In the genomic region with DNA sequence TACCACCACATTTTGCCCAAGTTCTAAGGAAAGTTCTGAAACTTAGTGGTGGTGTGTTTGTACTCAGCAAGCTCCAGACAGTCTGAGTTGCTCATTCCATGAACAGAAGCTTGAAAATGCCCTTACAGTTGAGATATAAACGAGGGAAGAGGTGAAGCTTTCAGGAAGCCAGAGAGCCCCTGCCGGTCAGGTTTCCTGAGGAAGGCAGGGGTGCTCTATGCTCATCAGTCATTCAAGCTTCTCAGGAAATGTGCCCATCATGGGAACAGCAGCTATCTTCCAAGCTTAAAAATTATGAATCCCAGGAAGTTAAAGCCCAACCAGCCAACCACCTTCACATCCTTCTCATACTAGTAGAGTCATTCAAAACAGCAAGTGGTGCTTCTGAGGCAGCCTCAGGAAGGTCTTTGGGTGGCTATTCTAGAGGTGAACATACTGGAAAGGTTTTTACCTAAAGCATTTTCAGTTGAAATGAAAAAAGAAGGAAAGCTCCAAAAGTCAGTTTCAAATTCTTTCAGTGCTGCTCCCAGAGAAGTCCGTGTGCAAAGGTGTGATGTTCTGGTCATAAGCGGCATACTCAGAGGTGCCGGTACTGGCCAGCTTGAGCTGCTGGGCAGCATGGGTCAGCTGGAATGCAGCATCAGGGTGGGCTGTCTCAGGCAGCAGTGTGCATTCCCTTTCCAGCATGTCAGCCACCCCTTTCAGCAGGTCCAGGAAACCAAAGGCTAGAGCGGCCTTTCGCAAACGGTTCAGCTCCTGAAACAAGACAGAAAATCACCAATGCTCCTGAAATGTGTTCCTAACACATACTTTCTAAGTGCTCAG, we compare ENCODE assay signal across 10 cellular contexts. TPM values are rescaled to one million over a fixed set of nuclear protein-coding genes. Genes with fewer than 3 reads are reported as not detected.
A peak's percentile ranks its signal among the peaks of the same experiment; 100 is the strongest.
DNase-seq lines count a peak whose midpoint lies in the region; ATAC-seq, FAIRE-seq and TF ChIP-seq lines count a peak whose summit lies in the region.
"Had no signal": no experiment of that assay in that cellular context is flagged by ENCODE, and none has a peak within 500 bp of the region (broad histone marks: within the 10 kb centered on the region; RNA-seq: fewer than 3 reads in every experiment).

No MANE protein-coding gene starts in this region.

- H3K9me2 ChIP-seq in HCT116 (ENCODE audit: insufficient read depth): no peaks in the 10 kb centered on the region

- CTCF ChIA-PET in HCT116 (lab: Charles Lee): no interaction called here

- no peak for FAIRE-seq in GM19239 (lab: Jason Lieb, UNC)

- TF ChIP-seq RAD21 in HCT116 (IDR thresholded peaks at IDR 0.05; ENCODE audit: low read depth): no peak

- H4K20me1 ChIP-seq in BLaER1 treated with 17β-estradiol and CSF1 and Interleukin-3, amounts not matched to agents 10 nM and 100 nM: peaks cover 0 to 9% (median 0%) of the 10 kb centered on the region in 11 experiments; a peak in 1 of 22 replicates
- no peaks in the 10 kb centered on the region for H4K20me1 ChIP-seq in HCT116 (ENCODE audit: insufficient read depth)

- H3K4me3 Mint-ChIP-seq in activated naive CD8-positive, alpha-beta T cell treated with anti-CD3 and anti-CD28 coated beads, Interleukin-2, amount 50 U/mL, for 24 hours: no peak overlapping the region

- WGBS in mesodermal cell (ENCODE audit: insufficient coverage in 2 of 2), 2 experiments: 83 to 87% methylated on average over 5 to 8 of the region's 8 CpGs

- H3K4me2 ChIP-seq in BLaER1 treated with 17β-estradiol and CSF1 and Interleukin-3, amounts not matched to agents 10 nM and 100 nM: peak overlapping the region in 7 of 11 experiments; percentile 10 to 40 (median 17); a peak in 10 of 22 replicates
- H3K4me2 ChIP-seq in HCT116 (ENCODE audit: low read length): no peak overlapping the region

- no peaks in the 10 kb centered on the region for H3K27me3 ChIP-seq in BLaER1 treated with 17β-estradiol and CSF1 and Interleukin-3, amounts not matched to agents 10 nM and 100 nM
- H3K27me3 ChIP-seq in HCT116 (ENCODE audit: insufficient read depth, low read length) (no peaks in the 10 kb centered on the region), tibial artery (no peaks in the 10 kb centered on the region), foreskin keratinocyte (no peaks in the 10 kb centered on the region)

- peaks cover 13% of the 10 kb centered on the region for H3K4me1 Mint-ChIP-seq in activated naive CD8-positive, alpha-beta T cell treated with anti-CD3 and anti-CD28 coated beads, Interleukin-2, amount 50 U/mL, for 24 hours

- H2AFZ ChIP-seq in HCT116 (ENCODE audit: low read depth, low read length, poor library complexity, severe bottlenecking): no peak overlapping the region

- RAD21 ChIA-PET in HCT116 (lab: Charles Lee; ENCODE audit: low non-redundant PET in 1 of 2, low total read pairs in 2 of 2, uncharacterized antibody in 2 of 2, unreplicated experiment in 2 of 2): no interaction called here

- DNase-seq in HCT116 (ENCODE audit: low read depth, low spot score): no peak
- no peak for DNase-seq in activated naive CD8-positive, alpha-beta T cell treated with anti-CD3 and anti-CD28 coated beads, Interleukin-2, amount 50 U/mL, for 24 hours
- DNase-seq in tibial artery: no peak
- DNase-seq in NCI-H510A (lab: John Stamatoyannopoulos, UW): no peak
- no peak for DNase-seq in foreskin keratinocyte
- no peak for DNase-seq in GM19239 (ENCODE audit: insufficient read length, low spot score)
- DNase-seq: effector CD4-positive, alpha-beta T cell; NCI-H2081 treated with DMSO at 0.1 percent for 48 hours had no signal

- TF ChIP-seq POLR2A in HCT116 (IDR thresholded peaks at IDR 0.05; ENCODE audit: borderline replicate concordance, extremely low read depth, insufficient read depth, insufficient read length): no peak

- no peaks in the 10 kb centered on the region for H3K9me3 Mint-ChIP-seq in activated naive CD8-positive, alpha-beta T cell treated with anti-CD3 and anti-CD28 coated beads, Interleukin-2, amount 50 U/mL, for 24 hours

- intact Hi-C loops in HCT116 (cut with micrococcal nuclease) (no loop called here), tibial artery (cut with DNase I; ENCODE audit: low total_unique reads) (no loop called here)

- peaks cover 71 to 97% (median 88%) of the 10 kb centered on the region in 11 experiments for H3K36me3 ChIP-seq in BLaER1 treated with 17β-estradiol and CSF1 and Interleukin-3, amounts not matched to agents 10 nM and 100 nM
- H3K36me3 ChIP-seq in HCT116 (ENCODE audit: control insufficient read depth in 1 of 2, insufficient read depth in 2 of 2, low read length in 2 of 2): peaks cover 29 to 54% of the 10 kb centered on the region in 2 experiments
- peaks cover 52% of the 10 kb centered on the region for H3K36me3 ChIP-seq in mesodermal cell (ENCODE audit: control insufficient read depth, insufficient read depth, low read length)
- peaks cover 33 to 88% (median 78%) of the 10 kb centered on the region in 3 donors for H3K36me3 ChIP-seq in tibial artery

- H3K27ac Mint-ChIP-seq in activated naive CD8-positive, alpha-beta T cell treated with anti-CD3 and anti-CD28 coated beads, Interleukin-2, amount 50 U/mL, for 24 hours: peak overlapping the region; percentile 65

- no peaks in the 10 kb centered on the region for H3K27me3 Mint-ChIP-seq in activated naive CD8-positive, alpha-beta T cell treated with anti-CD3 and anti-CD28 coated beads, Interleukin-2, amount 50 U/mL, for 24 hours

- POLR2A ChIA-PET in HCT116 (lab: Charles Lee): interaction anchor here (1.3 kb wide), 1 partner anchor 21 kb away, joined by 3 read pairs; no protein-coding TSS in a partner anchor

- H3K36me3 Mint-ChIP-seq in activated naive CD8-positive, alpha-beta T cell treated with anti-CD3 and anti-CD28 coated beads, Interleukin-2, amount 50 U/mL, for 24 hours (ENCODE audit: low read depth): peaks cover 60% of the 10 kb centered on the region

- peaks cover 35 to 59% (median 48%) of the 10 kb centered on the region in 10 experiments for H3K4me1 ChIP-seq in BLaER1 treated with 17β-estradiol and CSF1 and Interleukin-3, amounts not matched to agents 10 nM and 100 nM
- H3K4me1 ChIP-seq in HCT116 (ENCODE audit: control insufficient read depth in 1 of 2, insufficient read depth in 2 of 2, low read length in 2 of 2) (no peaks in the 10 kb centered on the region), mesodermal cell (ENCODE audit: control insufficient read depth, insufficient read depth, low read length, poor library complexity, severe bottlenecking) (peaks cover 29% of the 10 kb centered on the region), tibial artery (no peaks in the 10 kb centered on the region), foreskin keratinocyte (peaks cover 6% of the 10 kb centered on the region)

- TSS peak; percentile 43 for BruUV-seq in HCT116 (replicated peaks; lab: Mats Ljungman, UMichigan)

- H3K4me3 ChIP-seq in BLaER1 treated with 17β-estradiol and CSF1 and Interleukin-3, amounts not matched to agents 10 nM and 100 nM: no peak overlapping the region
- H3K4me3 ChIP-seq in HCT116 (replicated peaks in 1 of 2; ENCODE audit: low read depth in 1 of 2, low read length in 2 of 2) (no peak overlapping the region), mesodermal cell (ENCODE audit: extremely low read depth, insufficient read depth, low read length, poor library complexity, severe bottlenecking) (no peak overlapping the region), tibial artery (no peak overlapping the region)

- H3K9me3 ChIP-seq in BLaER1 treated with 17β-estradiol and CSF1 and Interleukin-3, amounts not matched to agents 10 nM and 100 nM (replicated peaks in 1 of 11): no peaks in the 10 kb centered on the region
- H3K9me3 ChIP-seq in HCT116 (ENCODE audit: control insufficient read depth in 1 of 2, insufficient read depth in 1 of 2, low read depth in 1 of 2, low read length in 2 of 2): no peaks in the 10 kb centered on the region
- no peaks in the 10 kb centered on the region for H3K9me3 ChIP-seq in mesodermal cell (ENCODE audit: control insufficient read depth, low read length)
- H3K9me3 ChIP-seq in tibial artery: no peaks in the 10 kb centered on the region

- ATAC-seq in HCT116: no peak
- no peak for ATAC-seq in activated naive CD8-positive, alpha-beta T cell treated with anti-CD3 and anti-CD28 coated beads, Interleukin-2, amount 50 U/mL, for 24 hours
- no peak for ATAC-seq in foreskin keratinocyte

- TF ChIP-seq CTCF in HCT116 (IDR thresholded peaks at IDR 0.05 in 2 of 3, conservative IDR thresholded peaks at IDR 0.05 in 1 of 3; ENCODE audit: borderline replicate concordance in 1 of 3, insufficient read depth in 1 of 3, low read depth in 2 of 3, low read length in 2 of 3) (no peak), tibial artery (IDR thresholded peaks at IDR 0.05) (no peak), foreskin keratinocyte (conservative IDR thresholded peaks at IDR 0.05) (no peak)

- no peaks in the 10 kb centered on the region for H3K79me2 ChIP-seq in HCT116 (ENCODE audit: insufficient read depth, low read length)

- H3K27ac ChIP-seq in BLaER1 treated with 17β-estradiol and CSF1 and Interleukin-3, amounts not matched to agents 10 nM and 100 nM: peak overlapping the region in 1 of 11 experiments; percentile 52; a peak in 1 of 22 replicates
- no peak overlapping the region for H3K27ac ChIP-seq in HCT116 (ENCODE audit: low read depth, low read length)
- H3K27ac ChIP-seq in mesodermal cell (ENCODE audit: low read depth, low read length, severe bottlenecking): peak overlapping the region; percentile 84
- no peak overlapping the region for H3K27ac ChIP-seq in tibial artery
- H3K27ac ChIP-seq in foreskin keratinocyte: no peak overlapping the region

- H3K9ac ChIP-seq in BLaER1 treated with 17β-estradiol and CSF1 and Interleukin-3, amounts not matched to agents 10 nM and 100 nM: no peak overlapping the region
- no peak overlapping the region for H3K9ac ChIP-seq in HCT116 (ENCODE audit: low read length)

TF ChIP-seq in HCT116, 20 proteins besides CTCF, POLR2A, EP300 and RAD21:
- no peak for TF ChIP-seq SRF (IDR thresholded peaks at IDR 0.05; ENCODE audit: low read depth)
- 0 out of 2 replicates have a peak, but pooled peaks have one; percentile 16 for TF ChIP-seq POLR2AphosphoS5 (IDR thresholded peaks at IDR 0.05; ENCODE audit: low read depth, low read length)

RNA-seq across cellular contexts. Expression of a gene that starts 31.8 kb away (rescaled TPM):
- total RNA-seq in HCT116 (2021; ENCODE audit: unreplicated experiment) (50.1 TPM), foreskin keratinocyte (35.8 and 40.5 TPM in 2 replicates)
- 38.1 and 42.0 TPM in 2 replicates for polyA plus RNA-seq in HCT116 (2012)
- 32.5 TPM for polyA plus RNA-seq in mesodermal cell (2013, experiment 1 of 2)
- 29.7 TPM for polyA plus RNA-seq in mesodermal cell (2013, experiment 2 of 2)
- 21.9 and 27.2 TPM in 2 replicates for polyA plus RNA-seq in foreskin keratinocyte

RNA-seq across cellular contexts. Expression of a gene that starts 42.6 kb away (rescaled TPM):
- total RNA-seq in HCT116 (2021; ENCODE audit: unreplicated experiment) (15.9 TPM), foreskin keratinocyte (6.5 and 7.5 TPM in 2 replicates)
- 8.4 and 9.7 TPM in 2 replicates for polyA plus RNA-seq in HCT116 (2012)
- 11.9 TPM for polyA plus RNA-seq in mesodermal cell (2013, experiment 1 of 2)
- polyA plus RNA-seq in mesodermal cell (2013, experiment 2 of 2): 9.7 TPM
- 2.5 and 2.6 TPM in 2 replicates for polyA plus RNA-seq in foreskin keratinocyte

RNA-seq across cellular contexts. Expression of a gene that starts 48.9 kb away (rescaled TPM):
- total RNA-seq in HCT116 (2021; ENCODE audit: unreplicated experiment) (57.5 TPM), foreskin keratinocyte (84.9 and 87.5 TPM in 2 replicates)
- polyA plus RNA-seq in HCT116 (2012): 30.0 and 39.1 TPM in 2 replicates
- 187 TPM for polyA plus RNA-seq in mesodermal cell (2013, experiment 1 of 2)
- 187 TPM for polyA plus RNA-seq in mesodermal cell (2013, experiment 2 of 2)
- polyA plus RNA-seq in foreskin keratinocyte: 41.8 and 48.1 TPM in 2 replicates
